ENCODE assay signal across 9 cellular contexts in genomic region chr16:85563515-85564276, GRCh38. TPM values are rescaled to one million over a fixed set of nuclear protein-coding genes. Genes with fewer than 3 reads are reported as not detected.
DNase-seq lines count a peak whose midpoint lies in the region; ATAC-seq and TF ChIP-seq lines count a peak whose summit lies in the region.
"Had no signal": no experiment of that assay in that cellular context is flagged by ENCODE, and none has a peak within 500 bp of the region (broad histone marks: within the 10 kb centered on the region; RNA-seq: fewer than 3 reads in every experiment).

No MANE protein-coding gene starts in this region.

- H3K27me3 ChIP-seq in body of pancreas, result no peaks in the 10 kb centered on the region
- no peaks in the 10 kb centered on the region for H3K27me3 ChIP-seq in right lobe of liver
- no peaks in the 10 kb centered on the region for H3K27me3 ChIP-seq in subcutaneous abdominal adipose tissue (ENCODE audit: control insufficient read depth in 5 of 5, insufficient read depth in 4 of 5, low read length in 5 of 5)

- H3K27ac ChIP-seq in body of pancreas, result peak overlapping the region in 2 of 4 donors; percentile 36 to 51
- H3K27ac ChIP-seq in right lobe of liver, result peak overlapping the region; percentile 53 to 89 (median 67)
- H3K27ac ChIP-seq in subcutaneous abdominal adipose tissue (ENCODE audit: low read depth, low read length), result peak overlapping the region; percentile 98

- ATAC-seq in body of pancreas, result peak; percentile 45
- peak; percentile 80 to 87 (median 84) for ATAC-seq in right lobe of liver
- ATAC-seq in GM18861 (IDR thresholded peaks at IDR 0.05; ENCODE audit: unreplicated experiment), result no peak
- ATAC-seq in HG03095 (IDR thresholded peaks at IDR 0.05; ENCODE audit: unreplicated experiment), result no peak

- TF ChIP-seq CTCF in body of pancreas (IDR thresholded peaks at IDR 0.05) (no peak), right lobe of liver (IDR thresholded peaks at IDR 0.05) (peak; percentile 15 to 31 (median 24))

- no peak for TF ChIP-seq POLR2A in body of pancreas (IDR thresholded peaks at IDR 0.05)
- TF ChIP-seq POLR2A in right lobe of liver (IDR thresholded peaks at IDR 0.05), result peak; percentile 53

- peak overlapping the region; percentile 52 to 81 (median 63) for H3K9ac ChIP-seq in subcutaneous abdominal adipose tissue (ENCODE audit: low read length in 5 of 5)

- H3K27ac Mint-ChIP-seq in IgD-negative memory B cell, result peak overlapping the region; percentile 69 to 95 (median 82)

- no peaks in the 10 kb centered on the region for H3K27me3 Mint-ChIP-seq in IgD-negative memory B cell

- H3K9me3 Mint-ChIP-seq in IgD-negative memory B cell, result no peaks in the 10 kb centered on the region

- no peak overlapping the region for H3K4me3 ChIP-seq in body of pancreas
- H3K4me3 ChIP-seq in right lobe of liver, result peak overlapping the region; percentile 8 to 40 (median 36)
- H3K4me3 ChIP-seq in subcutaneous abdominal adipose tissue (ENCODE audit: low read depth in 1 of 5, low read length in 5 of 5), result peak overlapping the region; percentile 41 to 51 (median 47)

- H3K4me1 ChIP-seq in body of pancreas (peaks cover 66% of the 10 kb centered on the region), right lobe of liver (peaks cover 0 to 77% (median 26%) of the 10 kb centered on the region in 4 donors), subcutaneous abdominal adipose tissue (ENCODE audit: control insufficient read depth in 5 of 5, insufficient read depth in 5 of 5, low read length in 5 of 5) (peaks cover 36 to 97% (median 93%) of the 10 kb centered on the region in 5 donors)

- no peaks in the 10 kb centered on the region for H3K9me3 ChIP-seq in body of pancreas
- H3K9me3 ChIP-seq in right lobe of liver, result no peaks in the 10 kb centered on the region
- H3K9me3 ChIP-seq in subcutaneous abdominal adipose tissue (ENCODE audit: control insufficient read depth in 5 of 5, low read length in 5 of 5), result no peaks in the 10 kb centered on the region

- H3K36me3 ChIP-seq in body of pancreas (replicated peaks in 1 of 2; ENCODE audit: insufficient read depth in 1 of 2, low read depth in 2 of 2) (no peaks in the 10 kb centered on the region), right lobe of liver (no peaks in the 10 kb centered on the region), subcutaneous abdominal adipose tissue (ENCODE audit: control insufficient read depth in 5 of 5, insufficient read depth in 5 of 5, low read length in 5 of 5) (peaks cover 0 to 2% (median 0%) of the 10 kb centered on the region in 5 donors)

- intact Hi-C loops in body of pancreas (cut with DNase I), result no loop called here
- intact Hi-C loops in right lobe of liver (cut with DNase I), result loop anchor here (5.0 to 10.0 kb wide), 3 partner anchors 46 to 141 kb away; partner anchors contain the start of gene GSE1 (in 1 of the 2)

- peaks cover 28 to 40% (median 29%) of the 10 kb centered on the region in 3 donors for H3K4me1 Mint-ChIP-seq in IgD-negative memory B cell

- DNase-seq in body of pancreas, result peak; percentile 53 to 66 (median 61)
- peak; percentile 93 to 97 (median 96) for DNase-seq in right lobe of liver
- DNase-seq in DMS 273 treated with DMSO at 0.1 percent for 48 hours (lab: John Stamatoyannopoulos, UW), result no peak
- DNase-seq in amniotic stem cell (lab: John Stamatoyannopoulos, UW), result no peak
- DNase-seq: NCI-H1417 treated with DMSO at 0.1 percent for 48 hours had no signal

- no peaks in the 10 kb centered on the region for H3K36me3 Mint-ChIP-seq in IgD-negative memory B cell

- 70 to 85% methylated on average over 12 to 19 of the region's 19 CpGs for WGBS in body of pancreas, 2 donors
- 16% methylated on average over 8 of the region's 19 CpGs for WGBS in right lobe of liver (ENCODE audit: insufficient coverage, low coverage, low lambda C conversion rate, missing lambda C conversion rate)

- H3K4me3 Mint-ChIP-seq in IgD-negative memory B cell, result peak overlapping the region in 1 of 4 donors; percentile 13

RNA-seq across cellular contexts. Expression of gene GSE1, which starts 49.4 kb away (rescaled TPM):
- 7.3 TPM for polyA plus RNA-seq in IgD-negative memory B cell
- total RNA-seq in body of pancreas (100 to 1,000 TPM in 1 of 2 donors, 10 to 100 TPM in 1; 76.5 to 221 TPM), right lobe of liver (10 to 100 TPM; 30.0 to 48.0 (median 38.8) TPM)

Comparison
In these comparisons a context has a peak if more than half of its experiments do, and no peak if none do; other contexts are left out.
1. ATAC-seq: peak in body of pancreas (single experiment) and right lobe of liver (4 of 4); none in GM18861 (single experiment) and HG03095 (single experiment).
2. DNase-seq: peak in body of pancreas (4 of 4) and right lobe of liver (3 of 3); none in DMS 273 treated with DMSO at 0.1 percent for 48 hours (single experiment) and amniotic stem cell (single experiment).
3. H3K4me3 ChIP-seq: peak in right lobe of liver (3 of 3) and subcutaneous abdominal adipose tissue (5 of 5); none in body of pancreas (0 of 2).
4. CTCF ChIP-seq: peak in right lobe of liver (4 of 4); none in body of pancreas (0 of 7).